12 cellular contexts compared by ENCODE assay signal in genomic region chr10:96416643-96417042, GRCh38. TPM values are rescaled to one million over a fixed set of nuclear protein-coding genes. Genes with fewer than 3 reads are reported as not detected.
DNase-seq lines count a peak whose midpoint lies in the region; ATAC-seq and TF ChIP-seq lines count a peak whose summit lies in the region.
"Had no signal": no experiment of that assay in that cellular context is flagged by ENCODE, and none has a peak within 500 bp of the region (broad histone marks: within the 10 kb centered on the region; RNA-seq: fewer than 3 reads in every experiment).

No MANE protein-coding gene starts in this region.

- H3K9me3 ChIP-seq in HEK293 (ENCODE audit: control insufficient read depth, insufficient read depth, low read depth, low read length) (no peaks in the 10 kb centered on the region), sigmoid colon (no peaks in the 10 kb centered on the region)

- no peaks in the 10 kb centered on the region for H3K36me3 Mint-ChIP-seq in WTC11

- no peaks in the 10 kb centered on the region for H3K9me3 Mint-ChIP-seq in WTC11
- H3K9me3 Mint-ChIP-seq: activated T-helper 2 cell treated with anti-CD3 and anti-CD28 coated beads, Interferon-gamma antibody, Interleukin-2, Interleukin-4, amounts not matched to agents 10 μg/mL and 5 μg/mL and 100 μg/mL, durations not matched to agents 14 hours and 24 hours and 36 hours had no signal

- no peaks in the 10 kb centered on the region for H3K36me3 ChIP-seq in HEK293 (ENCODE audit: control insufficient read depth in 2 of 2, insufficient read depth in 1 of 2, low read length in 2 of 2)
- no peaks in the 10 kb centered on the region for H3K36me3 ChIP-seq in sigmoid colon

- WGBS in sigmoid colon, 2 donors = 26 to 29% methylated on average over 7 of the region's 7 CpGs

- H3K27me3 ChIP-seq in sigmoid colon = no peaks in the 10 kb centered on the region

- POLR2A ChIA-PET in HEK293 (lab: Yijun Ruan, JAX) (no interaction called here), WTC11 (lab: Charles Lee) (interaction anchor here (0.6 to 1.3 kb wide), 2 partner anchors 25 to 97 kb away, joined by 3 read pairs; partner anchors contain the start of gene TLL2)

- no peak overlapping the region for H3K4me3 Mint-ChIP-seq in WTC11

- TF ChIP-seq CTCF in HEK293 (tag by site-specific recombination; IDR thresholded peaks at IDR 0.05) = no peak
- TF ChIP-seq CTCF in sigmoid colon (IDR thresholded peaks at IDR 0.05) = no peak
- no peak for TF ChIP-seq CTCF in WTC11 (IDR thresholded peaks at IDR 0.05)

- no peaks in the 10 kb centered on the region for H3K27me3 Mint-ChIP-seq in WTC11 (ENCODE audit: low read depth)

- H3K27ac ChIP-seq in HEK293 (ENCODE audit: extremely low read depth, low read depth, low read length) = peak overlapping the region; percentile 41; the same call in 1 of the 2 replicates
- H3K27ac ChIP-seq in sigmoid colon = peak overlapping the region in 1 of 4 donors; percentile 44

- ATAC-seq in WTC11 (no peak), HG03159 (IDR thresholded peaks at IDR 0.05; ENCODE audit: unreplicated experiment) (no peak)

- intact Hi-C loops in sigmoid colon (cut with DNase I) = loop anchor here (2.0 kb wide), 1 partner anchor 42 kb away; no protein-coding TSS in a partner anchor

- H3K4me1 Mint-ChIP-seq in WTC11 = peaks cover 8% of the 10 kb centered on the region; the same call in 1 of the 2 replicates

- TF ChIP-seq EP300 in sigmoid colon (IDR thresholded peaks at IDR 0.05) = no peak

- H3K4me1 ChIP-seq in HEK293 (ENCODE audit: control insufficient read depth, insufficient read depth, low read length) (peaks cover 15% of the 10 kb centered on the region), sigmoid colon (peaks cover 0 to 27% (median 18%) of the 10 kb centered on the region in 4 donors)

- CTCF ChIA-PET in HEK293 (lab: Yijun Ruan, JAX) = interaction anchor here (0.6 to 2.1 kb wide), 8 partner anchors 10 to 792 kb away, joined by 3 to 9 read pairs (median 4); no protein-coding TSS in a partner anchor
- CTCF ChIA-PET in WTC11 (lab: Charles Lee) = interaction anchor here (0.8 to 6.2 kb wide), 11 partner anchors 20 to 133 kb away, joined by 3 to 25 read pairs (median 7); partner anchors contain the start of gene TLL2

- no peak overlapping the region for H3K27ac Mint-ChIP-seq in WTC11
- H3K27ac Mint-ChIP-seq: activated T-helper 2 cell treated with anti-CD3 and anti-CD28 coated beads, Interferon-gamma antibody, Interleukin-2, Interleukin-4, amounts not matched to agents 10 μg/mL and 5 μg/mL and 100 μg/mL, durations not matched to agents 14 hours and 24 hours and 36 hours had no signal

- TF ChIP-seq POLR2A in sigmoid colon (IDR thresholded peaks at IDR 0.05) = no peak

- H3K4me3 ChIP-seq in HEK293 (ENCODE audit: low read depth, low read length) (no peak overlapping the region), sigmoid colon (no peak overlapping the region)

- DNase-seq in astrocyte of the hippocampus (ENCODE audit: low read depth, low spot score) (peak; percentile 16), hippocampal formation (lab: John Stamatoyannopoulos, UW) (peak; percentile 21), sigmoid colon (peak; percentile 90), WTC11 (ENCODE audit: low spot score) (no peak), NOMO-1 treated with dmso at 0.1 percent for 144 hours (lab: John Stamatoyannopoulos, UW; ENCODE audit: unreplicated experiment) (no peak), NCI-H187 (lab: John Stamatoyannopoulos, UW) (no peak)
- DNase-seq: activated CD4-positive, alpha-beta T cell treated with anti-CD3 and anti-CD28 coated beads, Interleukin-2, amount 50 U/mL, for 1 hour; NCI-H1417 had no signal

TF ChIP-seq in HEK293, 187 proteins besides CTCF, POLR2A, EP300 and RAD21 (continues in another document):
- TF ChIP-seq ZBTB48 (tag by site-specific recombination; IDR thresholded peaks at IDR 0.05) (no peak), ZNF692 (tag by site-specific recombination; IDR thresholded peaks at IDR 0.05) (no peak), ZNF280C (tag by site-specific recombination; IDR thresholded peaks at IDR 0.05) (no peak), ZNF266 (tag by site-specific recombination; IDR thresholded peaks at IDR 0.05; ENCODE audit: low read depth) (no peak), ZNF416 (tag by site-specific recombination; IDR thresholded peaks at IDR 0.05) (no peak), GLI2 (tag by site-specific recombination; IDR thresholded peaks at IDR 0.05; ENCODE audit: borderline replicate concordance, low read depth) (no peak)

TF ChIP-seq in WTC11, 78 proteins besides CTCF, POLR2A, EP300 and RAD21:
- TF ChIP-seq GABPB1 (CRISPR knock-in tag; IDR thresholded peaks at IDR 0.05) (no peak), GRHL2 (CRISPR knock-in tag; IDR thresholded peaks at IDR 0.05; ENCODE audit: insufficient replicate concordance, severe bottlenecking) (no peak), NR1H2 (CRISPR knock-in tag; IDR thresholded peaks at IDR 0.05) (no peak), ESRRA (CRISPR knock-in tag; IDR thresholded peaks at IDR 0.05; ENCODE audit: borderline replicate concordance) (no peak), FOXP4 (CRISPR knock-in tag; IDR thresholded peaks at IDR 0.05) (no peak), SMAD4 (CRISPR knock-in tag; IDR thresholded peaks at IDR 0.05) (no peak), SOX15 (CRISPR knock-in tag; IDR thresholded peaks at IDR 0.05) (no peak), ZNF138 (CRISPR knock-in tag; conservative IDR thresholded peaks at IDR 0.05) (no peak), ZNF532 (CRISPR knock-in tag; IDR thresholded peaks at IDR 0.05; ENCODE audit: borderline replicate concordance) (no peak), MAX (CRISPR knock-in tag; IDR thresholded peaks at IDR 0.05) (no peak)

RNA-seq across cellular contexts. Expression of gene OPALIN, which starts 57.8 kb away (rescaled TPM):
- total RNA-seq in sigmoid colon (not detected), WTC11 (2021) (0.04 TPM in 1 of 3 replicates, not detected in the others)
- polyA plus RNA-seq in sigmoid colon = not detected
- total RNA-seq: activated T-helper 2 cell treated with anti-CD3 and anti-CD28 coated beads, Interferon-gamma antibody, Interleukin-2, Interleukin-4, amounts not matched to agents 10 μg/mL and 5 μg/mL and 100 μg/mL, durations not matched to agents 14 hours and 24 hours and 36 hours; mucosa of gallbladder had no signal

Comparison
In these comparisons a context has a peak if more than half of its experiments do, and no peak if none do; other contexts are left out.
1. DNase-seq: peak in astrocyte of the hippocampus (single experiment), hippocampal formation (2 of 2) and sigmoid colon (single experiment); none in WTC11 (single experiment), NOMO-1 treated with dmso at 0.1 percent for 144 hours (single experiment) and NCI-H187 (0 of 2).